13 cellular contexts compared by ENCODE assay signal in the genomic region with DNA sequence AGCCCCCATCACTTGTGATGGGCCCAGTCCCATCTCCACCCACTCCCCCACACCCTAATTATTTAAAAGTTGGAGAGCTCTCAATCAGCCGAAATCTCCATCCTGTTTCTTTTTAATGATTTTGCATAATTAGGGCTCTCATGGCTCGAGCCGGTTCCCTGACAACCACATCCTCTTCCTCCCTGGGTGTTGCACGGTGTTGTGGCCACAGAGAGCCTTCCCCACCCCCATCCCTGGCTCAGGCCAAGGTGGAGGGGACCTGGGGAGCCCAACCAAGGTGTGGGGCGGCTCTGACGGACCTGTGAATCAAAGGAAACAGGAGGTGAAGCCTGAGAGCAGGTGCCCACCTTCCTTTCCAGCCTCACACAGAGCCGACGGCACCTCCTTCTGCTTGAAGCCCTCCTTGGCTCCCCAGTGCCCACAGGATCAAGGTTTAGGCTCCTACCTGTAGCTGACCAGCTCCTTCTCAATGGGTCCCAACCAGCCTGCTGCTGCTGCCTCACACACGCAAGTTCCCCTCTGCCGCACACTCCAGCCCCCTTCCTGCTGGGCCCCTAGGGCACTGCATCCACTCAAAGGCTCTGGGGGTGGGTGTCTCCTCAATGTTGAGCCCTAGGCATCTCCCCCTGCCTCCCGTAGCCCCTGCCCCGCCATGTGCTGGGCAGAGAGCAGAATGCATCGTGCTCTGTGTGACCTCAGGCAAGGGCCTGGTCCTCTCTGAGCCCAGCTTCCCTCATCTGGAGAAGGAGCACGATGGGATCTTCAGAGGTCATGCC.
DNase-seq lines count a peak whose midpoint lies in the region; ATAC-seq and TF ChIP-seq lines count a peak whose summit lies in the region.
"Had no signal": no experiment of that assay in that cellular context is flagged by ENCODE, and none has a peak within 500 bp of the region (broad histone marks: within the 10 kb centered on the region; RNA-seq: fewer than 3 reads in every experiment).

No MANE protein-coding gene starts in this region.

- peaks cover 0 to 14% (median 5%) of the 10 kb centered on the region in 7 donors for H3K9me3 Mint-ChIP-seq in CD14-positive monocyte
- H3K9me3 Mint-ChIP-seq in T-helper 2 cell treated with Interferon-gamma antibody and Interleukin-4, amounts not matched to agents 5 μg/mL and 100 μg/mL, for 36 hours, result no peaks in the 10 kb centered on the region
- H3K9me3 Mint-ChIP-seq: CD4-positive, alpha-beta T cell; neural crest cell had no signal

- H3K9me3 ChIP-seq in lower lobe of right lung, result peaks cover 4% of the 10 kb centered on the region
- H3K9me3 ChIP-seq: right lobe of liver had no signal

- no peak overlapping the region for H3K27ac ChIP-seq in lower lobe of right lung
- H3K27ac ChIP-seq: PC-9, right lobe of liver had no signal

- H3K4me3 Mint-ChIP-seq in CD14-positive monocyte, result peak overlapping the region; percentile 37 to 48
- H3K4me3 Mint-ChIP-seq in T-helper 2 cell treated with Interferon-gamma antibody and Interleukin-4, amounts not matched to agents 5 μg/mL and 100 μg/mL, for 36 hours, result peak overlapping the region; percentile 80
- H3K4me3 Mint-ChIP-seq: CD4-positive, alpha-beta T cell; neural crest cell had no signal

- H3K4me1 ChIP-seq in lower lobe of right lung, result no peaks in the 10 kb centered on the region
- H3K4me1 ChIP-seq: right lobe of liver had no signal

- DNase-seq in CD14-positive monocyte (ENCODE audit: low spot score) (peak; percentile 40), GM12865 (ENCODE audit: low read depth) (peak; percentile 41), lower lobe of right lung (peak; percentile 41), DMS53 treated with DMSO at 0.1 percent for 48 hours (lab: John Stamatoyannopoulos, UW; ENCODE audit: unreplicated experiment) (no peak), sciatic nerve (ENCODE audit: low spot score) (no peak)
- no peak for DNase-seq in T-helper 2 cell treated with Interferon-gamma antibody and Interleukin-4, amounts not matched to agents 5 μg/mL and 100 μg/mL, for 36 hours (ENCODE audit: low spot score)
- DNase-seq: amygdala; CD4-positive, alpha-beta T cell; dermis blood vessel endothelial cell; PC-9 had no signal

- no peaks in the 10 kb centered on the region for H3K36me3 Mint-ChIP-seq in CD14-positive monocyte
- no peaks in the 10 kb centered on the region for H3K36me3 Mint-ChIP-seq in T-helper 2 cell treated with Interferon-gamma antibody and Interleukin-4, amounts not matched to agents 5 μg/mL and 100 μg/mL, for 36 hours (ENCODE audit: low read depth)

- H3K4me3 ChIP-seq in GM12865 (ENCODE audit: low read depth, low read length), result no peak overlapping the region
- H3K4me3 ChIP-seq in lower lobe of right lung, result no peak overlapping the region
- H3K4me3 ChIP-seq: PC-9, right lobe of liver had no signal

- peaks cover 63% of the 10 kb centered on the region for H3K27me3 ChIP-seq in lower lobe of right lung (ENCODE audit: low read depth)
- H3K27me3 ChIP-seq: right lobe of liver had no signal

- H3K27me3 Mint-ChIP-seq in CD14-positive monocyte (ENCODE audit: low read depth in 3 of 3), result peaks cover 17 to 29% (median 22%) of the 10 kb centered on the region in 3 donors
- H3K27me3 Mint-ChIP-seq in T-helper 2 cell treated with Interferon-gamma antibody and Interleukin-4, amounts not matched to agents 5 μg/mL and 100 μg/mL, for 36 hours (ENCODE audit: low read depth), result peaks cover 31% of the 10 kb centered on the region

- no peaks in the 10 kb centered on the region for H3K36me3 ChIP-seq in lower lobe of right lung
- H3K36me3 ChIP-seq: right lobe of liver had no signal

- TF ChIP-seq CTCF in CD14-positive monocyte (IDR thresholded peaks at IDR 0.05), result no peak
- TF ChIP-seq CTCF in GM12865 (IDR thresholded peaks at IDR 0.05; ENCODE audit: insufficient read depth, low read depth, low read length, missing control alignments), result no peak
- no peak for TF ChIP-seq CTCF in lower lobe of right lung (IDR thresholded peaks at IDR 0.05)

- intact Hi-C loops in CD14-positive monocyte (cut with micrococcal nuclease), result no loop called here
- intact Hi-C loops in lower lobe of right lung (cut with DNase I), result no loop called here
- intact Hi-C loops in sciatic nerve (cut with DNase I), result no loop called here

- H3K4me1 Mint-ChIP-seq in CD14-positive monocyte, result peaks cover 8% of the 10 kb centered on the region
- H3K4me1 Mint-ChIP-seq in T-helper 2 cell treated with Interferon-gamma antibody and Interleukin-4, amounts not matched to agents 5 μg/mL and 100 μg/mL, for 36 hours (ENCODE audit: low read depth), result peaks cover 16% of the 10 kb centered on the region

- ATAC-seq in lower lobe of right lung (no peak), GM21526 (IDR thresholded peaks at IDR 0.05; ENCODE audit: low FRiP score, unreplicated experiment) (no peak), sciatic nerve (no peak)

- no peak overlapping the region for H3K27ac Mint-ChIP-seq in CD14-positive monocyte
- H3K27ac Mint-ChIP-seq in T-helper 2 cell treated with Interferon-gamma antibody and Interleukin-4, amounts not matched to agents 5 μg/mL and 100 μg/mL, for 36 hours, result peak overlapping the region; percentile 9
- H3K27ac Mint-ChIP-seq: CD4-positive, alpha-beta T cell had no signal

Comparison
In these comparisons a context has a peak if more than half of its experiments do, and no peak if none do; other contexts are left out.
1. DNase-seq: peak in CD14-positive monocyte (single experiment), GM12865 (single experiment) and lower lobe of right lung (single experiment); none in T-helper 2 cell treated with Interferon-gamma antibody and Interleukin-4, amounts not matched to agents 5 μg/mL and 100 μg/mL, for 36 hours (single experiment), DMS53 treated with DMSO at 0.1 percent for 48 hours (single experiment) and sciatic nerve (single experiment).